ENCODE assay signal across 21 cellular contexts in the genomic region with DNA sequence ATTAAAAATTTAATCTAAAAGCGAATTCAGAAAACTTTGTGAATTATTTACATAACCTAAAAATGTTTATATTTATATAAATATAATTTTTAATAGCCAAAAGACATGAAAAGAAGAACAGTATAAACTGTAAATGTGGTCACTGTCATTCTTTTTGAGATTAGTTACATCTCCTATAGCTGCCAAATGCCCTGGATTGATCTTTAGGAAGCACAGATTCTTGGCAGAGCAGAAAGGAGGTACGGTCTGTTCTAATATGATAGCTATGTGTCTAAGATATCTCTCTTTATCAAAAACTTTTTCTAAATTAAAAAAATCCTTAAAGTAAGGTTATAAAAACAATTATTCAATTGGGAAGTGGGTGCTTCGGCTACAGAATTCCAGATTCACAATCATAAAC.
DNase-seq lines count a peak whose midpoint lies in the region; ATAC-seq, FAIRE-seq and TF ChIP-seq lines count a peak whose summit lies in the region.
"Had no signal": no experiment of that assay in that cellular context is flagged by ENCODE, and none has a peak within 500 bp of the region (broad histone marks: within the 10 kb centered on the region; RNA-seq: fewer than 3 reads in every experiment).

No MANE protein-coding gene starts in this region.

- no peaks in the 10 kb centered on the region for H3K27me3 ChIP-seq in AG04450 (ENCODE audit: control insufficient read depth, insufficient read depth, low read length)
- no peaks in the 10 kb centered on the region for H3K27me3 ChIP-seq in skeletal muscle satellite cell (ENCODE audit: control insufficient read depth, insufficient read depth, low read length)
- H3K27me3 ChIP-seq: BE2C had no signal

- H3K9me3 ChIP-seq in AG04450 (ENCODE audit: control insufficient read depth, insufficient read depth, low read length) (no peaks in the 10 kb centered on the region), SK-N-MC (ENCODE audit: low read depth, low read length) (no peaks in the 10 kb centered on the region), skeletal muscle satellite cell (replicated peaks; ENCODE audit: low read length) (no peaks in the 10 kb centered on the region)
- H3K9me3 ChIP-seq: BE2C, HAP-1 had no signal

- H3K4me2 ChIP-seq in skeletal muscle satellite cell (ENCODE audit: low read length): peak overlapping the region; percentile 3

- no peak for FAIRE-seq in GM19239 (lab: Jason Lieb, UNC)

- CTCF ChIA-PET in AG04450 (lab: Charles Lee): no interaction called here

- DNase-seq in AG04450 (ENCODE audit: low read depth, low spot score): no peak
- no peak for DNase-seq in SK-N-MC (ENCODE audit: low read depth, low spot score)
- peak; percentile 51 for DNase-seq in iris pigment epithelial cell (ENCODE audit: low read depth)
- no peak for DNase-seq in NCI-H2227 (lab: John Stamatoyannopoulos, UW; ENCODE audit: unreplicated experiment)
- DNase-seq in amygdala (lab: John Stamatoyannopoulos, UW): no peak
- no peak for DNase-seq in GM19239 (ENCODE audit: insufficient read length, low spot score)
- DNase-seq: BE2C; CD4-positive, CD25-positive, alpha-beta regulatory T cell; COR-L47; DMS 273 treated with DMSO at 0.1 percent for 48 hours; DND-41; NCI-H1105 treated with DMSO at 0.1 percent for 48 hours; NCI-H1694; NCI-H2081 treated with DMSO at 0.1 percent for 48 hours; NCI-H510A; NCI-H774; OCI-M1; SHP77 had no signal

- H3K9ac ChIP-seq in SK-N-MC (ENCODE audit: insufficient read length) (no peak overlapping the region), skeletal muscle satellite cell (ENCODE audit: low read depth, low read length) (peak overlapping the region; percentile 12)

- ATAC-seq in GM18519 (IDR thresholded peaks at IDR 0.05; ENCODE audit: low FRiP score, unreplicated experiment): no peak

- peaks cover 27% of the 10 kb centered on the region for H3K4me1 ChIP-seq in skeletal muscle satellite cell (ENCODE audit: control insufficient read depth, insufficient read depth, low read length)
- H3K4me1 ChIP-seq: BE2C, HAP-1 had no signal

- H3K4me3 ChIP-seq in AG04450 (ENCODE audit: low read depth, low read length) (no peak overlapping the region), SK-N-MC (no peak overlapping the region), skeletal muscle satellite cell (ENCODE audit: low read length) (no peak overlapping the region)
- H3K4me3 ChIP-seq: HAP-1 had no signal

- H3K36me3 ChIP-seq in SK-N-MC (ENCODE audit: insufficient read depth, low read length) (no peaks in the 10 kb centered on the region), skeletal muscle satellite cell (ENCODE audit: insufficient read depth, low read length) (peaks cover 8% of the 10 kb centered on the region)
- H3K36me3 ChIP-seq: BE2C, HAP-1 had no signal

- POLR2A ChIA-PET in AG04450 (lab: Yijun Ruan, JAX): interaction anchor here (0.9 kb wide), 1 partner anchor 9 kb away, joined by 3 read pairs; no protein-coding TSS in a partner anchor

- H3K27ac ChIP-seq in AG04450 (ENCODE audit: low read depth, low read length): peak overlapping the region; percentile 48
- H3K27ac ChIP-seq in SK-N-MC: peak overlapping the region; percentile 28; the same call in 1 of the 2 replicates

- TF ChIP-seq CTCF in AG04450 (IDR thresholded peaks at IDR 0.05; ENCODE audit: low read depth, low read length): no peak
